ENCODE assay signal across 8 cellular contexts in the genomic region with DNA sequence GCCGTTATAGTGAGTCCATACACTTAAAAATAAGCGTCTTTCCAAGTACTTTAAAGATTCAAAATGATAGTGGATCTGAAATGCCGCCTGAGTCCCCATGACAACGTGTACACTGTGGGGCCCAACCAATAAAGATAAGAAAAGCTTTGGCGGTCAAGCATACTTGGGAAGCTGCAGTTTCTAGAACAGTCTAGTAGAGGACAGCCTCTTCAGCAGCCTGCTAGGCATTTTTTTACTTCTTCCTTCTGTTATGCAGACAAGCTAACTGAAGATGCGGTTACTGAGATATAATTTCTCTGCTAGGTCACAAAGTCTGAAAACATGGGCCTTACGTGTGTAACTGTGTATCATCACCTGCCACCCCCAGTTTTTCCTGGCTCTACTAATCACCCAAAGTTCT. TPM values are rescaled to one million over a fixed set of nuclear protein-coding genes. Genes with fewer than 3 reads are reported as not detected.
DNase-seq lines count a peak whose midpoint lies in the region; ATAC-seq and TF ChIP-seq lines count a peak whose summit lies in the region.

No MANE protein-coding gene starts in this region.

- intact Hi-C loops in IMR-90 (cut with micrococcal nuclease) = loop anchor here (10.0 kb wide), 1 partner anchor 189 kb away; no protein-coding TSS in a partner anchor
- intact Hi-C loops in body of pancreas (cut with DNase I) = no loop called here

- POLR2A ChIA-PET in IMR-90 (lab: Charles Lee; ENCODE audit: unreplicated experiment) = interaction anchor here (0.8 kb wide), 1 partner anchor 900 kb away, joined by 3 read pairs; no protein-coding TSS in a partner anchor

- H3K79me1 ChIP-seq in IMR-90 (ENCODE audit: low read depth in 1 of 2, low read length in 2 of 2) = 0 out of 4 replicates have a peak, but pooled peaks cover 0 to 4% of the 10 kb centered on the region in 2 experiments

- no peak overlapping the region for H2AK9ac ChIP-seq in IMR-90 (replicated peaks; ENCODE audit: low read depth, low read length, poor library complexity)

- H3K18ac ChIP-seq in IMR-90 (ENCODE audit: low read depth, low read length) = no peak overlapping the region

- H3K27me3 ChIP-seq in IMR-90 (ENCODE audit: control insufficient read depth, insufficient read depth, low read length) (no peaks in the 10 kb centered on the region), body of pancreas (no peaks in the 10 kb centered on the region), liver (ENCODE audit: control insufficient read depth in 4 of 4, insufficient read depth in 4 of 4, low read length in 3 of 4) (no peaks in the 10 kb centered on the region), tibial nerve (no peaks in the 10 kb centered on the region)

- H3K9me3 ChIP-seq in IMR-90 (ENCODE audit: control insufficient read depth, insufficient read depth, low read length) = no peaks in the 10 kb centered on the region
- H3K9me3 ChIP-seq in body of pancreas = no peaks in the 10 kb centered on the region
- no peaks in the 10 kb centered on the region for H3K9me3 ChIP-seq in liver (ENCODE audit: control insufficient read depth in 4 of 4, low read length in 3 of 4)
- no peaks in the 10 kb centered on the region for H3K9me3 ChIP-seq in tibial nerve

- H2BK5ac ChIP-seq in IMR-90 (ENCODE audit: low read depth, low read length, poor library complexity, severe bottlenecking) = no peak overlapping the region

- H2BK20ac ChIP-seq in IMR-90 (ENCODE audit: low read depth, low read length) = no peak overlapping the region

- no peak overlapping the region for H2BK15ac ChIP-seq in IMR-90 (ENCODE audit: low read depth, low read length)

- TF ChIP-seq RAD21 in IMR-90 (IDR thresholded peaks at IDR 0.05; ENCODE audit: low read length) (no peak), liver (IDR thresholded peaks at IDR 0.05) (no peak)

- peak overlapping the region; percentile 73 for H3K4me2 ChIP-seq in IMR-90 (ENCODE audit: low read depth, low read length)

- no peak overlapping the region for H4K91ac ChIP-seq in IMR-90 (ENCODE audit: insufficient read depth, low read depth, low read length)

- no peak overlapping the region for H3K4ac ChIP-seq in IMR-90 (ENCODE audit: low read depth, low read length)

- H2AFZ ChIP-seq in IMR-90 (replicated peaks; ENCODE audit: low read length, poor library complexity) = peak overlapping the region; percentile 91

- H4K5ac ChIP-seq in IMR-90 (ENCODE audit: low read depth, low read length) = peak overlapping the region; percentile 56; the same call in 1 of the 2 replicates

- H3K36me3 ChIP-seq in IMR-90 (ENCODE audit: control insufficient read depth, insufficient read depth, low read length) (no peaks in the 10 kb centered on the region), body of pancreas (replicated peaks in 1 of 2; ENCODE audit: insufficient read depth in 1 of 2, low read depth in 2 of 2) (no peaks in the 10 kb centered on the region), liver (ENCODE audit: control insufficient read depth in 4 of 4, insufficient read depth in 3 of 4, low read depth in 1 of 4, low read length in 3 of 4) (no peaks in the 10 kb centered on the region), tibial nerve (no peaks in the 10 kb centered on the region)

- H3K56ac ChIP-seq in IMR-90 (ENCODE audit: extremely low read depth, insufficient read depth, low read length) = no peak overlapping the region; the same call in 1 of the 2 replicates

- peak overlapping the region; percentile 0; the same call in 1 of the 2 replicates for H3K9ac ChIP-seq in IMR-90 (ENCODE audit: low read depth, low read length)
- peak overlapping the region in 1 of 2 donors; percentile 64 for H3K9ac ChIP-seq in liver (ENCODE audit: low read depth in 1 of 2, low read length in 2 of 2)

- no peaks in the 10 kb centered on the region for H3K4me1 ChIP-seq in IMR-90 (ENCODE audit: control insufficient read depth, insufficient read depth, low read length)
- H3K4me1 ChIP-seq in body of pancreas = peaks cover 20% of the 10 kb centered on the region
- peaks cover 0 to 8% (median 3%) of the 10 kb centered on the region in 4 donors for H3K4me1 ChIP-seq in liver (ENCODE audit: control insufficient read depth in 4 of 4, insufficient read depth in 4 of 4, low read length in 3 of 4)
- H3K4me1 ChIP-seq in tibial nerve = peaks cover 0 to 21% (median 3%) of the 10 kb centered on the region in 4 donors

- no peaks in the 10 kb centered on the region for H3K9me1 ChIP-seq in IMR-90 (ENCODE audit: insufficient read depth, low read length)

- no peak overlapping the region for H3K23ac ChIP-seq in IMR-90 (ENCODE audit: low read depth, low read length)

- TF ChIP-seq CTCF in AG10803 (conservative IDR thresholded peaks at IDR 0.05; ENCODE audit: low read length) (no peak), IMR-90 (conservative IDR thresholded peaks at IDR 0.05; ENCODE audit: low read depth, low read length) (no peak), body of pancreas (IDR thresholded peaks at IDR 0.05) (no peak), liver (IDR thresholded peaks at IDR 0.05; ENCODE audit: low read depth, low read length, missing input control) (no peak), tibial nerve (IDR thresholded peaks at IDR 0.05) (no peak)

- DNase-seq in AG10803 (ENCODE audit: low read depth) (no peak), IMR-90 (no peak), body of pancreas (peak; percentile 3 to 11 (median 9)), tibial nerve (ENCODE audit: low spot score in 2 of 2) (peak in 1 of 2 donors; percentile 4), C1 segment of cervical spinal cord (lab: John Stamatoyannopoulos, UW) (no peak), D341Med (ENCODE audit: low spot score) (no peak)

- H3K27ac ChIP-seq in IMR-90 (ENCODE audit: insufficient read depth, low read length) (no peak overlapping the region), body of pancreas (peak overlapping the region; percentile 80 to 96 (median 88)), liver (ENCODE audit: low read depth in 1 of 2, low read length in 2 of 2) (peak overlapping the region; percentile 89 to 91), tibial nerve (peak overlapping the region; percentile 88 to 96 (median 91))

- TF ChIP-seq EP300 in tibial nerve (IDR thresholded peaks at IDR 0.05) = no peak

- H3K4me3 ChIP-seq in AG10803 (ENCODE audit: low read length) (peak overlapping the region; percentile 81), IMR-90 (ENCODE audit: insufficient read depth, low read depth, low read length) (peak overlapping the region; percentile 84), body of pancreas (peak overlapping the region; percentile 6 to 58), liver (ENCODE audit: low read depth in 1 of 3, low read length in 3 of 3) (peak overlapping the region; percentile 67 to 85 (median 69)), tibial nerve (peak overlapping the region; percentile 34 to 69 (median 57))

- BruUV-seq in IMR-90 (replicated peaks; lab: Mats Ljungman, UMichigan) = no TSS peak

- TF ChIP-seq POLR2A in IMR-90 (IDR thresholded peaks at IDR 0.05; ENCODE audit: low read depth, low read length) (no peak), body of pancreas (IDR thresholded peaks at IDR 0.05) (no peak), tibial nerve (IDR thresholded peaks at IDR 0.05) (no peak)

- dilution Hi-C loops in IMR-90 (cut with HindIII; ENCODE audit: low sequenced_read_pairs, unreplicated experiment) = no loop called here

- no CpG with 5 or more reads among the region's 7 CpGs for WGBS in IMR-90 (ENCODE audit: extremely low coverage in 2 of 2, insufficient read length in 1 of 2), 2 experiments
- 0 to 3% methylated on average over 6 to 7 of the region's 7 CpGs for WGBS in body of pancreas, 2 donors
- WGBS in liver = 29% methylated on average over 7 of the region's 7 CpGs
- 25 to 41% methylated on average over 6 to 7 of the region's 7 CpGs for WGBS in tibial nerve, 2 donors

- no peak overlapping the region for H2BK120ac ChIP-seq in IMR-90 (ENCODE audit: low read depth, low read length)

- in situ Hi-C loops in IMR-90 (cut with MboI; ENCODE audit: low sequenced_read_pairs) = no loop called here

- ATAC-seq in GM19372 (IDR thresholded peaks at IDR 0.05; ENCODE audit: low read depth, unreplicated experiment) (peak; percentile 23), IMR-90 (ENCODE audit: low read depth) (peak; percentile 3; the same call in 1 of the 2 replicates), body of pancreas (peak; percentile 54)

- no peak overlapping the region for H2AK5ac ChIP-seq in IMR-90 (ENCODE audit: low read depth, low read length)

- CTCF ChIA-PET in IMR-90 (lab: Yijun Ruan, JAX) = interaction anchor here (0.7 kb wide), 1 partner anchor 19 kb away, joined by 3 read pairs; no protein-coding TSS in a partner anchor

- no peak overlapping the region for H3K14ac ChIP-seq in IMR-90 (replicated peaks; ENCODE audit: low read depth, low read length)

- H4K8ac ChIP-seq in IMR-90 (ENCODE audit: low read depth in 2 of 2, low read length in 2 of 2) = peak overlapping the region; percentile 47 to 72; a peak in 3 of 4 replicates

- no peaks in the 10 kb centered on the region for H4K20me1 ChIP-seq in IMR-90 (ENCODE audit: insufficient read depth, low read length)

TF ChIP-seq in IMR-90, 13 proteins besides CTCF, POLR2A, EP300 and RAD21 (continues in another document):
- TF ChIP-seq MXI1 (IDR thresholded peaks at IDR 0.05; ENCODE audit: borderline replicate concordance, low read depth, low read length) (no peak), FOS (IDR thresholded peaks at IDR 0.05; ENCODE audit: low read depth, low read length) (no peak), BHLHE40 (IDR thresholded peaks at IDR 0.05; ENCODE audit: low read depth, low read length) (no peak), CHD1 (IDR thresholded peaks at IDR 0.05; ENCODE audit: low read depth, low read length) (no peak), RFX5 (IDR thresholded peaks at IDR 0.05; ENCODE audit: low read depth, low read length) (no peak), RCOR1 (IDR thresholded peaks at IDR 0.05; ENCODE audit: insufficient replicate concordance, low read length) (no peak), CEBPB (IDR thresholded peaks at IDR 0.05; ENCODE audit: low read depth, low read length) (no peak)

TF ChIP-seq in liver, 16 proteins besides CTCF, POLR2A, EP300 and RAD21 (continues in another document):
- TF ChIP-seq HNF4A (conservative IDR thresholded peaks at IDR 0.05) = no peak
- no peak for TF ChIP-seq YY1 (IDR thresholded peaks at IDR 0.05)
- no peak for TF ChIP-seq HNF4G (IDR thresholded peaks at IDR 0.05)
- TF ChIP-seq TAF1 (conservative IDR thresholded peaks at IDR 0.05) = no peak
- TF ChIP-seq FOXA2 (IDR thresholded peaks at IDR 0.05) = no peak
- no peak for TF ChIP-seq RXRA (IDR thresholded peaks at IDR 0.05)
- TF ChIP-seq GABPA (IDR thresholded peaks at IDR 0.05 in 1 of 2, conservative IDR thresholded peaks at IDR 0.05 in 1 of 2) = no peak
- no peak for TF ChIP-seq SP1 (IDR thresholded peaks at IDR 0.05)
- TF ChIP-seq JUND (IDR thresholded peaks at IDR 0.05) = no peak

RNA-seq across cellular contexts. Expression of a gene that starts 0.4 kb away (rescaled TPM):
- total RNA-seq in IMR-90 (2012; rRNA removed) (9.7 and 15.6 TPM in 2 replicates), body of pancreas (1 to 10 TPM; 4.3 to 9.3 TPM), liver (10 to 100 TPM in 1 of 2 donors, 1 to 10 TPM in 1; 7.1 to 10.6 TPM), tibial nerve (10 to 100 TPM; 12.7 to 23.9 (median 16.0) TPM)
- polyA plus RNA-seq in IMR-90 (2012; rRNA removed) (4.8 and 6.9 TPM in 2 replicates), liver (1 to 10 TPM; 3.2 to 4.1 TPM)
- 4.9 and 9.4 TPM in 2 replicates for polyA plus RNA-seq in IMR-90 (2012; cell fraction: cytosol; rRNA removed)
- polyA plus RNA-seq in IMR-90 (2012; cell fraction: nucleus; rRNA removed; ENCODE audit: low replicate concordance) = 4.3 and 4.8 TPM in 2 replicates

Comparison
In these comparisons a context has a peak if more than half of its experiments do, and no peak if none do; other contexts are left out.
1. DNase-seq: peak in body of pancreas (4 of 4); none in AG10803 (single experiment), IMR-90 (single experiment), C1 segment of cervical spinal cord (0 of 14) and D341Med (single experiment).
2. H3K4me3 ChIP-seq: peak in every context shown above with its lines; median percentile 84 in IMR-90; 81 in AG10803; 69 in liver; 57 in tibial nerve; 32 in body of pancreas.
3. ATAC-seq: peak in every context shown above with its lines; median percentile 54 in body of pancreas; 23 in GM19372; 3 in IMR-90.